ENCODE assay signal across 1 cellular context in the genomic region with DNA sequence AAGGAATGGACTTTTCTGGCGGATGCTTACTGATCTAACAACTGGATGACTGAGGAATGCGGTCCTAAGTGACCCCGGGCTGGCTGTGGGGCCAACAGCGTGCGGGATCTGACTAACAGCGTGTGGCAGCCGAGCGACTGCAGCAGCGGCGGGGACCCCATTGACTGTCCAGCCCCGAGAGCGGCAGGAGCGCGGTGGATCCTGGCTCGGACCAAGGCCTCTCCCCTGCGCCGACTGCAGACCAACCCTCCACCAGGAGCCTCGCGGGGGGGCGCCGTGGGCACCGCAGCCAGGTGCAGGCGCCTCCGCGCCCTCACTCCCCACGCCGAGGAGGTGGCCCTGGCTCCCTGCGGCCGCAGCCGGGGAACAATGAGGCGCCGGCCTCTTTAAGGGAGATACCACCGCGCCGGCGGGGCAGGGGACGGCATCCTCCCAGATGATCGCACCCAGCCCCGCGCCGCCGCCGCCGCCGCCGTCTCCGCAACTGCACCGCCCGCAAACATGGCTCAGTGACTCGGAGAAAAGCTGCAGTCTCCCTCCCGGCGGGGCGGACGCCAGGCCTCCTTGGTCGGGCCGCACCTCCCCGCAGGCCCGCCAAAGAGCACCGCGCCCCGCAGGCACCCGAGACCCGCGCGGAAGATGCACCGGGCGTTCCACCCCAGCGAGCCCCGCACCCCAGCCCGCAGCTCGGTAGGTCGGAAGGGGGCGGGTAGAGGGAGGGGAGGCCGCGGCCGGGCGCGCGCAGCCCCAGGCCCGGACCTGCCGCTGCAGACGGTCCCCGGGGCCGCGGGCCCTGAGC.
TF ChIP-seq lines count a peak whose summit lies in the region.

No MANE protein-coding gene starts in this region.

TF ChIP-seq in HepG2, 621 proteins besides CTCF, POLR2A, EP300 and RAD21 (continued from another document and continues in another):
- TF ChIP-seq, protein P1, sequence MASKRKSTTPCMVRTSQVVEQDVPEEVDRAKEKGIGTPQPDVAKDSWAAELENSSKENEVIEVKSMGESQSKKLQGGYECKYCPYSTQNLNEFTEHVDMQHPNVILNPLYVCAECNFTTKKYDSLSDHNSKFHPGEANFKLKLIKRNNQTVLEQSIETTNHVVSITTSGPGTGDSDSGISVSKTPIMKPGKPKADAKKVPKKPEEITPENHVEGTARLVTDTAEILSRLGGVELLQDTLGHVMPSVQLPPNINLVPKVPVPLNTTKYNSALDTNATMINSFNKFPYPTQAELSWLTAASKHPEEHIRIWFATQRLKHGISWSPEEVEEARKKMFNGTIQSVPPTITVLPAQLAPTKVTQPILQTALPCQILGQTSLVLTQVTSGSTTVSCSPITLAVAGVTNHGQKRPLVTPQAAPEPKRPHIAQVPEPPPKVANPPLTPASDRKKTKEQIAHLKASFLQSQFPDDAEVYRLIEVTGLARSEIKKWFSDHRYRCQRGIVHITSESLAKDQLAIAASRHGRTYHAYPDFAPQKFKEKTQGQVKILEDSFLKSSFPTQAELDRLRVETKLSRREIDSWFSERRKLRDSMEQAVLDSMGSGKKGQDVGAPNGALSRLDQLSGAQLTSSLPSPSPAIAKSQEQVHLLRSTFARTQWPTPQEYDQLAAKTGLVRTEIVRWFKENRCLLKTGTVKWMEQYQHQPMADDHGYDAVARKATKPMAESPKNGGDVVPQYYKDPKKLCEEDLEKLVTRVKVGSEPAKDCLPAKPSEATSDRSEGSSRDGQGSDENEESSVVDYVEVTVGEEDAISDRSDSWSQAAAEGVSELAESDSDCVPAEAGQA (IDR thresholded peaks at IDR 0.05; ENCODE audit: low read depth), result 0 out of 2 replicates have a peak, but pooled peaks have one; percentile 37
- TF ChIP-seq, protein P1 (CRISPR knock-in tag; IDR thresholded peaks at IDR 0.05; ENCODE audit: borderline replicate concordance), result peak; percentile 25
- TF ChIP-seq, protein P2, sequence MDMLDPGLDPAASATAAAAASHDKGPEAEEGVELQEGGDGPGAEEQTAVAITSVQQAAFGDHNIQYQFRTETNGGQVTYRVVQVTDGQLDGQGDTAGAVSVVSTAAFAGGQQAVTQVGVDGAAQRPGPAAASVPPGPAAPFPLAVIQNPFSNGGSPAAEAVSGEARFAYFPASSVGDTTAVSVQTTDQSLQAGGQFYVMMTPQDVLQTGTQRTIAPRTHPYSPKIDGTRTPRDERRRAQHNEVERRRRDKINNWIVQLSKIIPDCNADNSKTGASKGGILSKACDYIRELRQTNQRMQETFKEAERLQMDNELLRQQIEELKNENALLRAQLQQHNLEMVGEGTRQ (IDR thresholded peaks at IDR 0.05; ENCODE audit: low read depth, low read length), result no peak
- TF ChIP-seq, protein P2 (CRISPR knock-in tag; IDR thresholded peaks at IDR 0.05; ENCODE audit: borderline replicate concordance), result no peak; the same call in 1 of the 2 replicates
- TF ChIP-seq ZNF670 (CRISPR knock-in tag; IDR thresholded peaks at IDR 0.05; ENCODE audit: borderline replicate concordance) (no peak), PHF20 (CRISPR knock-in tag; IDR thresholded peaks at IDR 0.05) (no peak), CEBPB (IDR thresholded peaks at IDR 0.05; ENCODE audit: borderline replicate concordance, low read depth, low read length) (no peak), THAP11 (CRISPR knock-in tag; IDR thresholded peaks at IDR 0.05) (no peak), SRF (IDR thresholded peaks at IDR 0.05; ENCODE audit: low read depth, low read length) (no peak), ZBTB42 (CRISPR knock-in tag; IDR thresholded peaks at IDR 0.05) (0 out of 2 replicates have a peak, but pooled peaks have one; percentile 22), SP4 (CRISPR knock-in tag; IDR thresholded peaks at IDR 0.05) (no peak), ATF7-NPFF (CRISPR knock-in tag; IDR thresholded peaks at IDR 0.05; ENCODE audit: low read depth) (peak; percentile 60; the same call in 1 of the 2 replicates), HOXA3 (CRISPR knock-in tag; IDR thresholded peaks at IDR 0.05) (no peak; the same call in 1 of the 2 replicates), ZEB1 (IDR thresholded peaks at IDR 0.05; ENCODE audit: insufficient replicate concordance, low read depth) (no peak), MBD4 (IDR thresholded peaks at IDR 0.05; ENCODE audit: borderline replicate concordance, low read length) (no peak), HOXA5 (CRISPR knock-in tag; IDR thresholded peaks at IDR 0.05) (peak; percentile 48; the same call in 1 of the 2 replicates), GZF1 (CRISPR knock-in tag; IDR thresholded peaks at IDR 0.05) (no peak), KAT7 (CRISPR knock-in tag; IDR thresholded peaks at IDR 0.05; ENCODE audit: borderline replicate concordance) (peak; percentile 52; the same call in 1 of the 2 replicates), ZNF12 (CRISPR knock-in tag; IDR thresholded peaks at IDR 0.05) (no peak), ZNF557 (CRISPR knock-in tag; IDR thresholded peaks at IDR 0.05) (no peak), MYNN (CRISPR knock-in tag; IDR thresholded peaks at IDR 0.05; ENCODE audit: low read depth) (no peak), RARA (CRISPR knock-in tag; IDR thresholded peaks at IDR 0.05) (no peak), ZNF101 (CRISPR knock-in tag; IDR thresholded peaks at IDR 0.05; ENCODE audit: borderline replicate concordance, low read depth) (no peak), SAP130 (CRISPR knock-in tag; IDR thresholded peaks at IDR 0.05; ENCODE audit: low read depth) (peak; percentile 67)
- TF ChIP-seq, protein P3, sequence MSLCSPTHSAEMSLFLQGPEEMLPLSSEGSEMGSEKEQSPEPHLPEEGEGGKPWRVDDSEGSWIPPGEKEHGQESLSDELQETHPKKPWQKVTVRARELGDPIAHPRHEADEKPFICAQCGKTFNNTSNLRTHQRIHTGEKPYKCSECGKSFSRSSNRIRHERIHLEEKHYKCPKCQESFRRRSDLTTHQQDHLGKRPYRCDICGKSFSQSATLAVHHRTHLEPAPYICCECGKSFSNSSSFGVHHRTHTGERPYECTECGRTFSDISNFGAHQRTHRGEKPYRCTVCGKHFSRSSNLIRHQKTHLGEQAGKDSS (CRISPR knock-in tag; IDR thresholded peaks at IDR 0.05; ENCODE audit: borderline replicate concordance, low read depth), result no peak
- TF ChIP-seq, protein P4, sequence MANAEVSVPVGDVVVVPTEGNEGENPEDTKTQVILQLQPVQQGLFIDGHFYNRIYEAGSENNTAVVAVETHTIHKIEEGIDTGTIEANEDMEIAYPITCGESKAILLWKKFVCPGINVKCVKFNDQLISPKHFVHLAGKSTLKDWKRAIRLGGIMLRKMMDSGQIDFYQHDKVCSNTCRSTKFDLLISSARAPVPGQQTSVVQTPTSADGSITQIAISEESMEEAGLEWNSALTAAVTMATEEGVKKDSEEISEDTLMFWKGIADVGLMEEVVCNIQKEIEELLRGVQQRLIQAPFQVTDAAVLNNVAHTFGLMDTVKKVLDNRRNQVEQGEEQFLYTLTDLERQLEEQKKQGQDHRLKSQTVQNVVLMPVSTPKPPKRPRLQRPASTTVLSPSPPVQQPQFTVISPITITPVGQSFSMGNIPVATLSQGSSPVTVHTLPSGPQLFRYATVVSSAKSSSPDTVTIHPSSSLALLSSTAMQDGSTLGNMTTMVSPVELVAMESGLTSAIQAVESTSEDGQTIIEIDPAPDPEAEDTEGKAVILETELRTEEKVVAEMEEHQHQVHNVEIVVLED (CRISPR knock-in tag; IDR thresholded peaks at IDR 0.05; ENCODE audit: borderline replicate concordance), result no peak
- TF ChIP-seq, protein P5, sequence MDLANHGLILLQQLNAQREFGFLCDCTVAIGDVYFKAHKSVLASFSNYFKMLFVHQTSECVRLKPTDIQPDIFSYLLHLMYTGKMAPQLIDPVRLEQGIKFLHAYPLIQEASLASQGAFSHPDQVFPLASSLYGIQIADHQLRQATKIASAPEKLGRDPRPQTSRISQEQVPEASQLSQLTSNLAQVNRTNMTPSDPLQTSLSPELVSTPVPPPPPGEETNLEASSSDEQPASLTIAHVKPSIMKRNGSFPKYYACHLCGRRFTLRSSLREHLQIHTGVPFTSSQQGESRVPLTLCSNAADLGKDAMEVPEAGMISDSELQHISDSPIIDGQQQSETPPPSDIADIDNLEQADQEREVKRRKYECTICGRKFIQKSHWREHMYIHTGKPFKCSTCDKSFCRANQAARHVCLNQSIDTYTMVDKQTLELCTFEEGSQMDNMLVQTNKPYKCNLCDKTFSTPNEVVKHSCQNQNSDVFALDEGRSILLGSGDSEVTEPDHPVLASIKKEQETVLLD (CRISPR knock-in tag; IDR thresholded peaks at IDR 0.05; ENCODE audit: low read depth), result no peak
- TF ChIP-seq, protein P6, sequence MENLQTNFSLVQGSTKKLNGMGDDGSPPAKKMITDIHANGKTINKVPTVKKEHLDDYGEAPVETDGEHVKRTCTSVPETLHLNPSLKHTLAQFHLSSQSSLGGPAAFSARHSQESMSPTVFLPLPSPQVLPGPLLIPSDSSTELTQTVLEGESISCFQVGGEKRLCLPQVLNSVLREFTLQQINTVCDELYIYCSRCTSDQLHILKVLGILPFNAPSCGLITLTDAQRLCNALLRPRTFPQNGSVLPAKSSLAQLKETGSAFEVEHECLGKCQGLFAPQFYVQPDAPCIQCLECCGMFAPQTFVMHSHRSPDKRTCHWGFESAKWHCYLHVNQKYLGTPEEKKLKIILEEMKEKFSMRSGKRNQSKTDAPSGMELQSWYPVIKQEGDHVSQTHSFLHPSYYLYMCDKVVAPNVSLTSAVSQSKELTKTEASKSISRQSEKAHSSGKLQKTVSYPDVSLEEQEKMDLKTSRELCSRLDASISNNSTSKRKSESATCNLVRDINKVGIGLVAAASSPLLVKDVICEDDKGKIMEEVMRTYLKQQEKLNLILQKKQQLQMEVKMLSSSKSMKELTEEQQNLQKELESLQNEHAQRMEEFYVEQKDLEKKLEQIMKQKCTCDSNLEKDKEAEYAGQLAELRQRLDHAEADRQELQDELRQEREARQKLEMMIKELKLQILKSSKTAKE (CRISPR knock-in tag; IDR thresholded peaks at IDR 0.05; ENCODE audit: borderline replicate concordance), result peak; percentile 59; the same call in 1 of the 2 replicates
- TF ChIP-seq, protein P7, sequence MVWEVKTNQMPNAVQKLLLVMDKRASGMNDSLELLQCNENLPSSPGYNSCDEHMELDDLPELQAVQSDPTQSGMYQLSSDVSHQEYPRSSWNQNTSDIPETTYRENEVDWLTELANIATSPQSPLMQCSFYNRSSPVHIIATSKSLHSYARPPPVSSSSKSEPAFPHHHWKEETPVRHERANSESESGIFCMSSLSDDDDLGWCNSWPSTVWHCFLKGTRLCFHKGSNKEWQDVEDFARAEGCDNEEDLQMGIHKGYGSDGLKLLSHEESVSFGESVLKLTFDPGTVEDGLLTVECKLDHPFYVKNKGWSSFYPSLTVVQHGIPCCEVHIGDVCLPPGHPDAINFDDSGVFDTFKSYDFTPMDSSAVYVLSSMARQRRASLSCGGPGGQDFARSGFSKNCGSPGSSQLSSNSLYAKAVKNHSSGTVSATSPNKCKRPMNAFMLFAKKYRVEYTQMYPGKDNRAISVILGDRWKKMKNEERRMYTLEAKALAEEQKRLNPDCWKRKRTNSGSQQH (CRISPR knock-in tag; IDR thresholded peaks at IDR 0.05; ENCODE audit: low read depth), result 0 out of 2 replicates have a peak, but pooled peaks have one; percentile 24
- TF ChIP-seq, protein P8, sequence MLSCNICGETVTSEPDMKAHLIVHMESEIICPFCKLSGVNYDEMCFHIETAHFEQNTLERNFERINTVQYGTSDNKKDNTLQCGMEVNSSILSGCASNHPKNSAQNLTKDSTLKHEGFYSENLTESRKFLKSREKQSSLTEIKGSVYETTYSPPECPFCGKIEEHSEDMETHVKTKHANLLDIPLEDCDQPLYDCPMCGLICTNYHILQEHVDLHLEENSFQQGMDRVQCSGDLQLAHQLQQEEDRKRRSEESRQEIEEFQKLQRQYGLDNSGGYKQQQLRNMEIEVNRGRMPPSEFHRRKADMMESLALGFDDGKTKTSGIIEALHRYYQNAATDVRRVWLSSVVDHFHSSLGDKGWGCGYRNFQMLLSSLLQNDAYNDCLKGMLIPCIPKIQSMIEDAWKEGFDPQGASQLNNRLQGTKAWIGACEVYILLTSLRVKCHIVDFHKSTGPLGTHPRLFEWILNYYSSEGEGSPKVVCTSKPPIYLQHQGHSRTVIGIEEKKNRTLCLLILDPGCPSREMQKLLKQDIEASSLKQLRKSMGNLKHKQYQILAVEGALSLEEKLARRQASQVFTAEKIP (CRISPR knock-in tag; IDR thresholded peaks at IDR 0.05; ENCODE audit: borderline replicate concordance), result no peak
- TF ChIP-seq, protein P9, sequence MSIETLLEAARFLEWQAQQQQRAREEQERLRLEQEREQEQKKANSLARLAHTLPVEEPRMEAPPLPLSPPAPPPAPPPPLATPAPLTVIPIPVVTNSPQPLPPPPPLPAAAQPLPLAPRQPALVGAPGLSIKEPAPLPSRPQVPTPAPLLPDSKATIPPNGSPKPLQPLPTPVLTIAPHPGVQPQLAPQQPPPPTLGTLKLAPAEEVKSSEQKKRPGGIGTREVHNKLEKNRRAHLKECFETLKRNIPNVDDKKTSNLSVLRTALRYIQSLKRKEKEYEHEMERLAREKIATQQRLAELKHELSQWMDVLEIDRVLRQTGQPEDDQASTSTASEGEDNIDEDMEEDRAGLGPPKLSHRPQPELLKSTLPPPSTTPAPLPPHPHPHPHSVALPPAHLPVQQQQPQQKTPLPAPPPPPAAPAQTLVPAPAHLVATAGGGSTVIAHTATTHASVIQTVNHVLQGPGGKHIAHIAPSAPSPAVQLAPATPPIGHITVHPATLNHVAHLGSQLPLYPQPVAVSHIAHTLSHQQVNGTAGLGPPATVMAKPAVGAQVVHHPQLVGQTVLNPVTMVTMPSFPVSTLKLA (IDR thresholded peaks at IDR 0.05), result no peak
- TF ChIP-seq, protein P10, sequence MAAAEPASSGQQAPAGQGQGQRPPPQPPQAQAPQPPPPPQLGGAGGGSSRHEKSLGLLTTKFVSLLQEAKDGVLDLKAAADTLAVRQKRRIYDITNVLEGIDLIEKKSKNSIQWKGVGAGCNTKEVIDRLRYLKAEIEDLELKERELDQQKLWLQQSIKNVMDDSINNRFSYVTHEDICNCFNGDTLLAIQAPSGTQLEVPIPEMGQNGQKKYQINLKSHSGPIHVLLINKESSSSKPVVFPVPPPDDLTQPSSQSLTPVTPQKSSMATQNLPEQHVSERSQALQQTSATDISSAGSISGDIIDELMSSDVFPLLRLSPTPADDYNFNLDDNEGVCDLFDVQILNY (CRISPR knock-in tag; conservative IDR thresholded peaks at IDR 0.05), result no peak
